ENCODE assay signal across 8 cellular contexts in the genomic region with DNA sequence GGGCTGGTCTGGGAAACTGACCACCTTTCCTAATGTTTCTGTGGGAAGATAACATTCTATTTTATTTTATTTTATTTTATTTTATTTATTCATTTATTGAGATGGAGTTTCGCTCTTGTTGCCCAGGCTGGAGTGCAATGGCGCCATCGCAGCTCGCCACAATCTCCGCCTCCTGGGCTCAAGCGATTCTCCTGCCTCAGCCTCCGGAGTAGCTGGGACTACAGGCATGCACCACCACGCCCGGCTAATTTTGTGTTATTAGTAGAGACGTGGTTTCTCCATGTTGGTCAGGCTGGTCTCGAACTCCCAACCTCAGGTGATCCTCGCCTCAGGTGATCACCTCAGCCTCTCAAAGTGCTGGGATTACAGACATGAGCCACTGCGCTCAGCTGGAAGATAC. TPM values are rescaled to one million over a fixed set of nuclear protein-coding genes. Genes with fewer than 3 reads are reported as not detected.
DNase-seq lines count a peak whose midpoint lies in the region; ATAC-seq, FAIRE-seq and TF ChIP-seq lines count a peak whose summit lies in the region.
"Not testable (repeated sequence)": the region's sequence is repeated elsewhere in the genome, so short reads cannot be mapped to it uniquely, and the experiment has no call there.

No MANE protein-coding gene starts in this region.

- H3K4me1 ChIP-seq in Caco-2; hepatocyte (ENCODE audit: insufficient read depth): not testable (repeated sequence)

- H3K27me3 ChIP-seq in Caco-2 (replicated peaks; ENCODE audit: control insufficient read depth, insufficient read depth, low read length); hepatocyte: not testable (repeated sequence)

- DNase-seq in Caco-2; HTR-8/SVneo (ENCODE audit: insufficient read length, low spot score); hepatocyte (ENCODE audit: low spot score): not testable (repeated sequence)
- peak; percentile 2 for DNase-seq in activated naive CD8-positive, alpha-beta T cell treated with anti-CD3 and anti-CD28 coated beads, Interleukin-2, amount 10 ng/mL, durations not matched to agents 7 days and 5 days
- DNase-seq in mesenteric fat pad (ENCODE audit: low spot score) (peak; percentile 55), posterior vena cava (ENCODE audit: low spot score) (peak; percentile 54)

- not testable (repeated sequence) for H3K9me3 Mint-ChIP-seq in Caco-2 (ENCODE audit: unreplicated experiment); activated naive CD8-positive, alpha-beta T cell treated with anti-CD3 and anti-CD28 coated beads, Interleukin-2, amount 10 ng/mL, durations not matched to agents 7 days and 5 days

- CTCF ChIA-PET in Caco-2 (lab: Charles Lee), result interaction anchor here (0.9 to 2.1 kb wide), 7 partner anchors 10 to 162 kb away, joined by 5 to 20 read pairs (median 8); partner anchors contain the start of gene PLEKHH1

- H3K9me2 ChIP-seq in hepatocyte (replicated peaks; ENCODE audit: insufficient read depth), result not testable (repeated sequence)

- WGBS in hepatocyte (ENCODE audit: low lambda C conversion rate, missing lambda C conversion rate), result 97% methylated on average over 13 of the region's 13 CpGs

- TF ChIP-seq CTCF in Caco-2 (IDR thresholded peaks at IDR 0.05; ENCODE audit: insufficient read depth in 1 of 2, low read depth in 1 of 2, low read length in 1 of 2, severe bottlenecking in 1 of 2, unreplicated experiment in 1 of 2); hepatocyte (IDR thresholded peaks at IDR 0.05; ENCODE audit: poor library complexity): not testable (repeated sequence)

- peaks cover 34% of the 10 kb centered on the region for H3K79me2 ChIP-seq in hepatocyte

- H3K4me3 ChIP-seq in Caco-2 (ENCODE audit: low read depth, low read length); hepatocyte: not testable (repeated sequence)

- not testable (repeated sequence) for H3K36me3 ChIP-seq in Caco-2 (ENCODE audit: control insufficient read depth, insufficient read depth, low read length); hepatocyte (replicated peaks; ENCODE audit: insufficient read depth, low read depth)

- H4K20me1 ChIP-seq in hepatocyte (ENCODE audit: insufficient read depth, poor library complexity, severe bottlenecking), result not testable (repeated sequence)

- peak overlapping the region; percentile 84 for H3K4me3 Mint-ChIP-seq in Caco-2 (ENCODE audit: unreplicated experiment)
- H3K4me3 Mint-ChIP-seq in activated naive CD8-positive, alpha-beta T cell treated with anti-CD3 and anti-CD28 coated beads, Interleukin-2, amount 10 ng/mL, durations not matched to agents 7 days and 5 days, result not testable (repeated sequence)

- not testable (repeated sequence) for H3K9me3 ChIP-seq in Caco-2; hepatocyte (ENCODE audit: low read depth)

- intact Hi-C loops in Caco-2 (cut with micrococcal nuclease; ENCODE audit: unreplicated experiment); posterior vena cava (cut with DNase I): not testable (repeated sequence)

- not testable (repeated sequence) for H3K27me3 Mint-ChIP-seq in Caco-2 (ENCODE audit: insufficient read depth, unreplicated experiment)
- peaks cover 50% of the 10 kb centered on the region for H3K27me3 Mint-ChIP-seq in activated naive CD8-positive, alpha-beta T cell treated with anti-CD3 and anti-CD28 coated beads, Interleukin-2, amount 10 ng/mL, durations not matched to agents 7 days and 5 days

- H2AFZ ChIP-seq in hepatocyte, result not testable (repeated sequence)

- peak; percentile 33 for FAIRE-seq in HTR-8/SVneo (lab: Jason Lieb, UNC)

- H3K27ac ChIP-seq in cingulate gyrus (ENCODE audit: low read depth, low read length) (peak overlapping the region; percentile 100), hepatocyte (peak overlapping the region; percentile 81), temporal lobe (ENCODE audit: low read depth, low read length) (peak overlapping the region; percentile 82)

- POLR2A ChIA-PET in Caco-2 (lab: Charles Lee), result interaction anchor here (0.8 to 1.9 kb wide), 6 partner anchors 10 to 115 kb away, joined by 3 to 20 read pairs (median 4); partner anchors contain the start of genes PIGH and PLEKHH1
- POLR2A ChIA-PET in activated naive CD8-positive, alpha-beta T cell treated with anti-CD3 and anti-CD28 coated beads, Interleukin-2, amount 10 ng/mL, durations not matched to agents 7 days and 5 days (lab: Charles Lee), result not testable (repeated sequence)

- H3K4me2 ChIP-seq in hepatocyte, result not testable (repeated sequence)

- peaks cover 29% of the 10 kb centered on the region for H3K36me3 Mint-ChIP-seq in Caco-2 (ENCODE audit: insufficient read depth, unreplicated experiment)
- not testable (repeated sequence) for H3K36me3 Mint-ChIP-seq in activated naive CD8-positive, alpha-beta T cell treated with anti-CD3 and anti-CD28 coated beads, Interleukin-2, amount 10 ng/mL, durations not matched to agents 7 days and 5 days

- BruUV-seq in Caco-2 (replicated peaks; lab: Mats Ljungman, UMichigan), result not testable (repeated sequence)

- ATAC-seq in activated naive CD8-positive, alpha-beta T cell treated with anti-CD3 and anti-CD28 coated beads, Interleukin-2, amount 10 ng/mL, durations not matched to agents 7 days and 5 days (ENCODE audit: low read depth), result not testable (repeated sequence)

- H3K4me1 Mint-ChIP-seq in Caco-2 (ENCODE audit: low read depth, unreplicated experiment); activated naive CD8-positive, alpha-beta T cell treated with anti-CD3 and anti-CD28 coated beads, Interleukin-2, amount 10 ng/mL, durations not matched to agents 7 days and 5 days: not testable (repeated sequence)

- H3K27ac Mint-ChIP-seq in Caco-2 (ENCODE audit: unreplicated experiment); activated naive CD8-positive, alpha-beta T cell treated with anti-CD3 and anti-CD28 coated beads, Interleukin-2, amount 10 ng/mL, durations not matched to agents 7 days and 5 days: not testable (repeated sequence)

RNA-seq across cellular contexts. Expression of gene PLEKHH1, which starts 9.5 kb away (rescaled TPM):
- 32.4 and 41.2 TPM in 2 replicates for total RNA-seq in Caco-2 (2022)
- total RNA-seq in activated naive CD8-positive, alpha-beta T cell treated with anti-CD3 and anti-CD28 coated beads, Interleukin-2, amount 10 ng/mL, durations not matched to agents 7 days and 5 days, result 1 to 10 TPM in 1 of 2 experiments, under 1 TPM in 1; 0.68 to 1.0 TPM
- 17.1 and 19.5 TPM in 2 replicates for total RNA-seq in hepatocyte
- 12.8 and 16.9 TPM in 2 replicates for polyA plus RNA-seq in hepatocyte
- 6.8 TPM for total RNA-seq in mesenteric fat pad
- total RNA-seq in posterior vena cava, result 1 to 10 TPM; 1.4 to 1.8 TPM
- total RNA-seq in temporal lobe, result 6.9 TPM

RNA-seq across cellular contexts. Expression of gene TMEM229B, which starts 54.1 kb away (rescaled TPM):
- 0.19 TPM in 1 of 2 replicates, not detected in the other for total RNA-seq in Caco-2 (2022)
- total RNA-seq in activated naive CD8-positive, alpha-beta T cell treated with anti-CD3 and anti-CD28 coated beads, Interleukin-2, amount 10 ng/mL, durations not matched to agents 7 days and 5 days, result 10 to 100 TPM; 20.0 to 20.9 TPM
- 11.7 and 18.3 TPM in 2 replicates for total RNA-seq in hepatocyte
- polyA plus RNA-seq in hepatocyte, result 19.8 and 25.6 TPM in 2 replicates
- 1.7 TPM for total RNA-seq in mesenteric fat pad
- 1 to 10 TPM; 1.7 to 4.4 TPM for total RNA-seq in posterior vena cava
- total RNA-seq in temporal lobe, result 22.6 TPM

RNA-seq across cellular contexts. Expression of gene PIGH, which starts 57.4 kb away (rescaled TPM):
- total RNA-seq in Caco-2 (2022) (16.9 and 20.4 TPM in 2 replicates), hepatocyte (51.2 and 64.4 TPM in 2 replicates), mesenteric fat pad (16.9 TPM), posterior vena cava (10 to 100 TPM; 15.4 to 17.3 TPM), temporal lobe (22.1 TPM)
- total RNA-seq in activated naive CD8-positive, alpha-beta T cell treated with anti-CD3 and anti-CD28 coated beads, Interleukin-2, amount 10 ng/mL, durations not matched to agents 7 days and 5 days, result 10 to 100 TPM; 22.9 to 24.9 TPM
- 66.4 and 75.8 TPM in 2 replicates for polyA plus RNA-seq in hepatocyte
